In the genomic region with DNA sequence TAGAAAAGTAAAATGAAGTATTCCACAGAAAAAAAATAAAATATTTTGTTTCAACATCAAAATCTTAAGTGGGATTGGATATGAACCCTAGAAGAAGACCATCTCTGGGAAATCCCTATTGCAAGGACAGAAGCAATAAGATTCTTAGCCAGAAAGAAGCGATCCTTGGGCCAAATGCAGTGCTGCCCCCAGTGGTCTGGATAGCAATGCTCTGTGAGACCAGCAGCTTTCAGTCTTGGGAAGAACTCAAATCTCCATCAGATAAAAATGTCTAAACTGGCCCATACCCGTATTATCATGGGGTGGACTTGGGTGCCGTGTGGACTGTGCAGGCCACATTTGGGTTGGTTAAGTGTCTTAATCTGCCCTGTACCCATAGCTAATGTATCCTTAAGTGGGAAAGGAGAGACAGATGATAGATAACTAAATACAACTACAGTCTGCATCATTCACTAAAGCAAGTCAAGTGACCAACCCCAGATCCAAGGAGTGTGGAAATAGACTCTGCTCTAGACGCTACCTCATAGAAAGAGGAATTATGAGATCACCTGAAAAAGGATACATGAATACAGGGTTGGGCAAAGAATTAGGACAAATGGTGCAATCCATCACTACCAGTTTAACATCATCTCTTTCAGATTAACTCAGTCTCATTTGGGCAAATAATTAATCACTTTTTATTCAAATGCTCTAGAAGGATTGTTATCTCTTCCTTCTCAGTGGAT, we compare ENCODE assay signal across 10 cellular contexts. TPM values are rescaled to one million over a fixed set of nuclear protein-coding genes. Genes with fewer than 3 reads are reported as not detected.
A peak's percentile ranks its signal among the peaks of the same experiment; 100 is the strongest.
DNase-seq lines count a peak whose midpoint lies in the region; ATAC-seq, FAIRE-seq and TF ChIP-seq lines count a peak whose summit lies in the region.
"Had no signal": no experiment of that assay in that cellular context is flagged by ENCODE, and none has a peak within 500 bp of the region (broad histone marks: within the 10 kb centered on the region; RNA-seq: fewer than 3 reads in every experiment).

No MANE protein-coding gene starts in this region.

- no peak for DNase-seq in D721Med (ENCODE audit: insufficient read length, low spot score)
- DNase-seq in HFF-Myc (ENCODE audit: extremely low read depth, low read depth) = no peak
- DNase-seq in WTC11 (ENCODE audit: low spot score) = peak; percentile 47
- peak; percentile 12 for DNase-seq in left kidney (ENCODE audit: low read depth, low spot score)
- no peak for DNase-seq in hippocampal formation (lab: John Stamatoyannopoulos, UW)
- no peak for DNase-seq in germinal center (ENCODE audit: low spot score)
- no peak for DNase-seq in Right ventricle myocardium superior
- DNase-seq in activated CD4-positive, alpha-beta T cell treated with anti-CD3 and anti-CD28 coated beads, Interleukin-2, amount 50 U/mL, for 1 hour = no peak
- DNase-seq: stimulated activated naive B cell treated with anti-CD40 and anti-IgM and Interleukin-4, amounts not matched to agents 10 μg/mL and 1 μg/mL and 100 μg/mL, for 72 hours had no signal

- ATAC-seq in WTC11 (peak; percentile 81), Right ventricle myocardium superior (ENCODE audit: poor library complexity) (no peak)
- ATAC-seq: stimulated activated naive B cell treated with anti-CD40 and anti-IgM and Interleukin-4, amounts not matched to agents 10 μg/mL and 1 μg/mL and 100 μg/mL, for 72 hours had no signal

- peak; percentile 25 for TF ChIP-seq CTCF in D721Med (IDR thresholded peaks at IDR 0.05; ENCODE audit: insufficient read depth, missing control alignments)
- TF ChIP-seq CTCF in HFF-Myc (IDR thresholded peaks at IDR 0.05; ENCODE audit: low read depth, low read length, missing control alignments) = peak; percentile 62
- 0 out of 2 replicates have a peak, but pooled peaks have one; percentile 15 for TF ChIP-seq CTCF in WTC11 (IDR thresholded peaks at IDR 0.05)

- H3K27ac Mint-ChIP-seq in WTC11 = no peak overlapping the region
- H3K27ac Mint-ChIP-seq: stimulated activated naive B cell treated with anti-CD40 and anti-IgM and Interleukin-4, amounts not matched to agents 10 μg/mL and 1 μg/mL and 100 μg/mL, for 72 hours had no signal

- POLR2A ChIA-PET in WTC11 (lab: Charles Lee) = interaction anchor here (0.5 kb wide), 1 partner anchor 113 kb away, joined by 4 read pairs; no protein-coding TSS in a partner anchor

- H3K9me3 Mint-ChIP-seq in WTC11 = no peaks in the 10 kb centered on the region

- intact Hi-C loops in Right ventricle myocardium superior (cut with DNase I) = no loop called here

- no peaks in the 10 kb centered on the region for H3K27me3 Mint-ChIP-seq in WTC11 (ENCODE audit: low read depth)

- H3K36me3 Mint-ChIP-seq in WTC11 = no peaks in the 10 kb centered on the region
- H3K36me3 Mint-ChIP-seq: stimulated activated naive B cell treated with anti-CD40 and anti-IgM and Interleukin-4, amounts not matched to agents 10 μg/mL and 1 μg/mL and 100 μg/mL, for 72 hours had no signal

- H3K4me1 Mint-ChIP-seq in WTC11 = no peaks in the 10 kb centered on the region
- H3K4me1 Mint-ChIP-seq: stimulated activated naive B cell treated with anti-CD40 and anti-IgM and Interleukin-4, amounts not matched to agents 10 μg/mL and 1 μg/mL and 100 μg/mL, for 72 hours had no signal

- no peak overlapping the region for H3K4me3 Mint-ChIP-seq in WTC11
- H3K4me3 Mint-ChIP-seq: stimulated activated naive B cell treated with anti-CD40 and anti-IgM and Interleukin-4, amounts not matched to agents 10 μg/mL and 1 μg/mL and 100 μg/mL, for 72 hours had no signal

- FAIRE-seq in D721Med (lab: Jason Lieb, UNC) = no peak
- FAIRE-seq: TTC549 had no signal

- CTCF ChIA-PET in WTC11 (lab: Charles Lee) = interaction anchor here (0.5 to 1.6 kb wide), 13 partner anchors 10 to 278 kb away, joined by 3 to 6 read pairs (median 3); no protein-coding TSS in a partner anchor

- no peak overlapping the region for H3K4me3 ChIP-seq in HFF-Myc (replicated peaks; ENCODE audit: low read depth, low read length)

TF ChIP-seq in WTC11, 78 proteins besides CTCF, POLR2A, EP300 and RAD21:
- TF ChIP-seq, protein P1, sequence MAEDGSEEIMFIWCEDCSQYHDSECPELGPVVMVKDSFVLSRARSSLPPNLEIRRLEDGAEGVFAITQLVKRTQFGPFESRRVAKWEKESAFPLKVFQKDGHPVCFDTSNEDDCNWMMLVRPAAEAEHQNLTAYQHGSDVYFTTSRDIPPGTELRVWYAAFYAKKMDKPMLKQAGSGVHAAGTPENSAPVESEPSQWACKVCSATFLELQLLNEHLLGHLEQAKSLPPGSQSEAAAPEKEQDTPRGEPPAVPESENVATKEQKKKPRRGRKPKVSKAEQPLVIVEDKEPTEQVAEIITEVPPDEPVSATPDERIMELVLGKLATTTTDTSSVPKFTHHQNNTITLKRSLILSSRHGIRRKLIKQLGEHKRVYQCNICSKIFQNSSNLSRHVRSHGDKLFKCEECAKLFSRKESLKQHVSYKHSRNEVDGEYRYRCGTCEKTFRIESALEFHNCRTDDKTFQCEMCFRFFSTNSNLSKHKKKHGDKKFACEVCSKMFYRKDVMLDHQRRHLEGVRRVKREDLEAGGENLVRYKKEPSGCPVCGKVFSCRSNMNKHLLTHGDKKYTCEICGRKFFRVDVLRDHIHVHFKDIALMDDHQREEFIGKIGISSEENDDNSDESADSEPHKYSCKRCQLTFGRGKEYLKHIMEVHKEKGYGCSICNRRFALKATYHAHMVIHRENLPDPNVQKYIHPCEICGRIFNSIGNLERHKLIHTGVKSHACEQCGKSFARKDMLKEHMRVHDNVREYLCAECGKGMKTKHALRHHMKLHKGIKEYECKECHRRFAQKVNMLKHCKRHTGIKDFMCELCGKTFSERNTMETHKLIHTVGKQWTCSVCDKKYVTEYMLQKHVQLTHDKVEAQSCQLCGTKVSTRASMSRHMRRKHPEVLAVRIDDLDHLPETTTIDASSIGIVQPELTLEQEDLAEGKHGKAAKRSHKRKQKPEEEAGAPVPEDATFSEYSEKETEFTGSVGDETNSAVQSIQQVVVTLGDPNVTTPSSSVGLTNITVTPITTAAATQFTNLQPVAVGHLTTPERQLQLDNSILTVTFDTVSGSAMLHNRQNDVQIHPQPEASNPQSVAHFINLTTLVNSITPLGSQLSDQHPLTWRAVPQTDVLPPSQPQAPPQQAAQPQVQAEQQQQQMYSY (CRISPR knock-in tag; IDR thresholded peaks at IDR 0.05) = no peak
- TF ChIP-seq, protein P2, sequence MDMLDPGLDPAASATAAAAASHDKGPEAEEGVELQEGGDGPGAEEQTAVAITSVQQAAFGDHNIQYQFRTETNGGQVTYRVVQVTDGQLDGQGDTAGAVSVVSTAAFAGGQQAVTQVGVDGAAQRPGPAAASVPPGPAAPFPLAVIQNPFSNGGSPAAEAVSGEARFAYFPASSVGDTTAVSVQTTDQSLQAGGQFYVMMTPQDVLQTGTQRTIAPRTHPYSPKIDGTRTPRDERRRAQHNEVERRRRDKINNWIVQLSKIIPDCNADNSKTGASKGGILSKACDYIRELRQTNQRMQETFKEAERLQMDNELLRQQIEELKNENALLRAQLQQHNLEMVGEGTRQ (CRISPR knock-in tag; IDR thresholded peaks at IDR 0.05) = no peak
- TF ChIP-seq ZNF416 (CRISPR knock-in tag; IDR thresholded peaks at IDR 0.05) (no peak), PRRX2 (CRISPR knock-in tag; IDR thresholded peaks at IDR 0.05) (no peak), ZNF423 (CRISPR knock-in tag; IDR thresholded peaks at IDR 0.05) (no peak), NR3C1 (CRISPR knock-in tag; conservative IDR thresholded peaks at IDR 0.05; ENCODE audit: low read depth) (no peak), SMAD4 (CRISPR knock-in tag; IDR thresholded peaks at IDR 0.05) (no peak), NFATC4 (CRISPR knock-in tag; IDR thresholded peaks at IDR 0.05) (no peak), SOX15 (CRISPR knock-in tag; IDR thresholded peaks at IDR 0.05) (no peak), GRHL2 (CRISPR knock-in tag; IDR thresholded peaks at IDR 0.05; ENCODE audit: insufficient replicate concordance, severe bottlenecking) (no peak), ZNF219 (CRISPR knock-in tag; IDR thresholded peaks at IDR 0.05; ENCODE audit: borderline replicate concordance) (no peak), ZBTB21 (CRISPR knock-in tag; IDR thresholded peaks at IDR 0.05; ENCODE audit: borderline replicate concordance) (no peak), ESRRA (CRISPR knock-in tag; IDR thresholded peaks at IDR 0.05; ENCODE audit: borderline replicate concordance) (no peak), TEAD4 (CRISPR knock-in tag; IDR thresholded peaks at IDR 0.05) (no peak), GABPB1 (CRISPR knock-in tag; IDR thresholded peaks at IDR 0.05) (no peak), TCF7 (CRISPR knock-in tag; IDR thresholded peaks at IDR 0.05; ENCODE audit: low read depth) (no peak), HMGA2 (CRISPR knock-in tag; IDR thresholded peaks at IDR 0.05) (no peak)
- TF ChIP-seq, protein P3, sequence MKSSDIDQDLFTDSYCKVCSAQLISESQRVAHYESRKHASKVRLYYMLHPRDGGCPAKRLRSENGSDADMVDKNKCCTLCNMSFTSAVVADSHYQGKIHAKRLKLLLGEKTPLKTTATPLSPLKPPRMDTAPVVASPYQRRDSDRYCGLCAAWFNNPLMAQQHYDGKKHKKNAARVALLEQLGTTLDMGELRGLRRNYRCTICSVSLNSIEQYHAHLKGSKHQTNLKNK (CRISPR knock-in tag; IDR thresholded peaks at IDR 0.05) = no peak
- TF ChIP-seq, protein P4, sequence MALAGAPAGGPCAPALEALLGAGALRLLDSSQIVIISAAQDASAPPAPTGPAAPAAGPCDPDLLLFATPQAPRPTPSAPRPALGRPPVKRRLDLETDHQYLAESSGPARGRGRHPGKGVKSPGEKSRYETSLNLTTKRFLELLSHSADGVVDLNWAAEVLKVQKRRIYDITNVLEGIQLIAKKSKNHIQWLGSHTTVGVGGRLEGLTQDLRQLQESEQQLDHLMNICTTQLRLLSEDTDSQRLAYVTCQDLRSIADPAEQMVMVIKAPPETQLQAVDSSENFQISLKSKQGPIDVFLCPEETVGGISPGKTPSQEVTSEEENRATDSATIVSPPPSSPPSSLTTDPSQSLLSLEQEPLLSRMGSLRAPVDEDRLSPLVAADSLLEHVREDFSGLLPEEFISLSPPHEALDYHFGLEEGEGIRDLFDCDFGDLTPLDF (CRISPR knock-in tag; IDR thresholded peaks at IDR 0.05) = no peak
- TF ChIP-seq, protein P5, sequence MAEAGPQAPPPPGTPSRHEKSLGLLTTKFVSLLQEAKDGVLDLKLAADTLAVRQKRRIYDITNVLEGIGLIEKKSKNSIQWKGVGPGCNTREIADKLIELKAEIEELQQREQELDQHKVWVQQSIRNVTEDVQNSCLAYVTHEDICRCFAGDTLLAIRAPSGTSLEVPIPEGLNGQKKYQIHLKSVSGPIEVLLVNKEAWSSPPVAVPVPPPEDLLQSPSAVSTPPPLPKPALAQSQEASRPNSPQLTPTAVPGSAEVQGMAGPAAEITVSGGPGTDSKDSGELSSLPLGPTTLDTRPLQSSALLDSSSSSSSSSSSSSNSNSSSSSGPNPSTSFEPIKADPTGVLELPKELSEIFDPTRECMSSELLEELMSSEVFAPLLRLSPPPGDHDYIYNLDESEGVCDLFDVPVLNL (CRISPR knock-in tag; IDR thresholded peaks at IDR 0.05; ENCODE audit: borderline replicate concordance, low read depth) = no peak

RNA-seq across cellular contexts. Expression of a gene that starts 38.9 kb away (rescaled TPM):
- total RNA-seq in WTC11 (2021) = 0.41 to 0.72 TPM (median 0.57 TPM) in 3 replicates
- total RNA-seq in Right ventricle myocardium superior = not detected

Comparison
In these comparisons a context has a peak if more than half of its experiments do, and no peak if none do; other contexts are left out.
1. DNase-seq: peak in WTC11 (single experiment) and left kidney (single experiment); none in D721Med (single experiment), HFF-Myc (single experiment), hippocampal formation (0 of 2), germinal center (single experiment), Right ventricle myocardium superior (single experiment) and activated CD4-positive, alpha-beta T cell treated with anti-CD3 and anti-CD28 coated beads, Interleukin-2, amount 50 U/mL, for 1 hour (single experiment).
2. Peak in every context shown above with its lines, with median percentiles within 50 percentile points of each other: CTCF ChIP-seq.